ENCODE assay signal across 8 cellular contexts in genomic region chr5:151085517-151086031, GRCh38. TPM values are rescaled to one million over a fixed set of nuclear protein-coding genes. Genes with fewer than 3 reads are reported as not detected.
DNase-seq lines count a peak whose midpoint lies in the region; ATAC-seq and TF ChIP-seq lines count a peak whose summit lies in the region.

No MANE protein-coding gene starts in this region.

- TF ChIP-seq CTCF in GM23338 (conservative IDR thresholded peaks at IDR 0.05; ENCODE audit: low read depth in 2 of 2), result no peak

- H3K36me3 Mint-ChIP-seq in GM23338 (ENCODE audit: low read depth), result no peaks in the 10 kb centered on the region
- no peaks in the 10 kb centered on the region for H3K36me3 Mint-ChIP-seq in activated CD4-positive, alpha-beta T cell treated with anti-CD3 and anti-CD28 coated beads, Interleukin-2, amount 10 ng/mL, durations not matched to agents 7 days and 5 days (ENCODE audit: low read depth)

- no peaks in the 10 kb centered on the region for H3K9me3 Mint-ChIP-seq in GM23338
- no peaks in the 10 kb centered on the region for H3K9me3 Mint-ChIP-seq in activated CD4-positive, alpha-beta T cell treated with anti-CD3 and anti-CD28 coated beads, Interleukin-2, amount 10 ng/mL, durations not matched to agents 7 days and 5 days

- CTCF ChIA-PET in activated CD4-positive, alpha-beta T cell treated with anti-CD3 and anti-CD28 coated beads, Interleukin-2, amount 10 ng/mL, durations not matched to agents 7 days and 5 days (lab: Charles Lee), result interaction anchor here (1.0 to 2.0 kb wide), 4 partner anchors 10 to 44 kb away, joined by 3 to 6 read pairs (median 3); no protein-coding TSS in a partner anchor

- H3K9me2 ChIP-seq in GM23338 (ENCODE audit: insufficient read depth), result no peaks in the 10 kb centered on the region

- H3K4me1 Mint-ChIP-seq in GM23338, result peaks cover 10% of the 10 kb centered on the region
- peaks cover 63% of the 10 kb centered on the region for H3K4me1 Mint-ChIP-seq in activated CD4-positive, alpha-beta T cell treated with anti-CD3 and anti-CD28 coated beads, Interleukin-2, amount 10 ng/mL, durations not matched to agents 7 days and 5 days

- H3K27ac Mint-ChIP-seq in GM23338, result no peak overlapping the region
- peak overlapping the region; percentile 79 for H3K27ac Mint-ChIP-seq in activated CD4-positive, alpha-beta T cell treated with anti-CD3 and anti-CD28 coated beads, Interleukin-2, amount 10 ng/mL, durations not matched to agents 7 days and 5 days

- intact Hi-C loops in Right ventricle myocardium superior (cut with DNase I), result no loop called here

- no peaks in the 10 kb centered on the region for H3K36me3 ChIP-seq in GM23338 (ENCODE audit: insufficient read depth)

- no peak overlapping the region for H3K4me3 Mint-ChIP-seq in GM23338
- H3K4me3 Mint-ChIP-seq in activated CD4-positive, alpha-beta T cell treated with anti-CD3 and anti-CD28 coated beads, Interleukin-2, amount 10 ng/mL, durations not matched to agents 7 days and 5 days, result peak overlapping the region; percentile 61

- H4K20me1 ChIP-seq in GM23338 (replicated peaks; ENCODE audit: insufficient read depth), result no peaks in the 10 kb centered on the region

- H3K27me3 Mint-ChIP-seq in GM23338 (ENCODE audit: insufficient read depth, low read depth, poor library complexity), result peaks cover 2% of the 10 kb centered on the region
- H3K27me3 Mint-ChIP-seq in activated CD4-positive, alpha-beta T cell treated with anti-CD3 and anti-CD28 coated beads, Interleukin-2, amount 10 ng/mL, durations not matched to agents 7 days and 5 days, result no peaks in the 10 kb centered on the region

- no peak for ATAC-seq in GM23338
- ATAC-seq in Right ventricle myocardium superior (ENCODE audit: poor library complexity), result peak; percentile 24
- ATAC-seq in HG02938 (IDR thresholded peaks at IDR 0.05; ENCODE audit: unreplicated experiment), result no peak

- H3K4me3 ChIP-seq in GM23338, result no peak overlapping the region

- no peak overlapping the region for H3K4me2 ChIP-seq in GM23338

- POLR2A ChIA-PET in activated CD4-positive, alpha-beta T cell treated with anti-CD3 and anti-CD28 coated beads, Interleukin-2, amount 10 ng/mL, durations not matched to agents 7 days and 5 days (lab: Charles Lee), result interaction anchor here (0.6 to 1.0 kb wide), 2 partner anchors 17 to 26 kb away, joined by 3 read pairs; no protein-coding TSS in a partner anchor

- no peak overlapping the region for H3K27ac ChIP-seq in GM23338 (ENCODE audit: low read depth)

- peak overlapping the region; percentile 63; the same call in 1 of the 2 replicates for H2AFZ ChIP-seq in GM23338

- H3K4me1 ChIP-seq in GM23338 (ENCODE audit: insufficient read depth), result peaks cover 7% of the 10 kb centered on the region

- H3K27me3 ChIP-seq in GM23338 (ENCODE audit: insufficient read depth), result no peaks in the 10 kb centered on the region

- H3F3A ChIP-seq in GM23338 (replicated peaks; ENCODE audit: low read depth), result no peaks in the 10 kb centered on the region

- DNase-seq in GM23338 (ENCODE audit: low spot score) (no peak), Right ventricle myocardium superior (peak; percentile 70), GDM1 (lab: John Stamatoyannopoulos, UW) (no peak), NCI-H146 treated with DMSO at 0.1 percent for 48 hours (lab: John Stamatoyannopoulos, UW; ENCODE audit: unreplicated experiment) (no peak), NCI-H2171 treated with DMSO at 0.1 percent for 48 hours (lab: John Stamatoyannopoulos, UW) (no peak)
- no peak for DNase-seq in activated CD4-positive, alpha-beta T cell treated with anti-CD3 and anti-CD28 coated beads, Interleukin-2, amount 10 ng/mL, durations not matched to agents 7 days and 5 days
- DNase-seq in stimulated activated CD4-positive, alpha-beta T cell treated with anti-CD3 and anti-CD28 coated beads, Interleukin-4, amount 100 ng/mL, for 4 hours, result peak; percentile 37 to 47

- no peaks in the 10 kb centered on the region for H3K79me2 ChIP-seq in GM23338 (replicated peaks; ENCODE audit: insufficient read depth)

TF ChIP-seq in GM23338, 12 proteins besides CTCF, POLR2A, EP300 and RAD21 (continues in another document):
- TF ChIP-seq ETS1 (IDR thresholded peaks at IDR 0.05) (no peak), NANOG (IDR thresholded peaks at IDR 0.05; ENCODE audit: borderline replicate concordance) (no peak), EZH2 (IDR thresholded peaks at IDR 0.05; ENCODE audit: low read depth, unreplicated experiment) (no peak), ZNF114 (CRISPR knock-in tag; IDR thresholded peaks at IDR 0.05) (no peak), REST (IDR thresholded peaks at IDR 0.05; ENCODE audit: unreplicated experiment) (no peak), ZNF331 (CRISPR knock-in tag; IDR thresholded peaks at IDR 0.05; ENCODE audit: low read depth) (no peak), POLR2AphosphoS5 (IDR thresholded peaks at IDR 0.05; ENCODE audit: low read depth) (no peak), CREB1 (CRISPR knock-in tag; IDR thresholded peaks at IDR 0.05; ENCODE audit: low read depth) (no peak), EZH2phosphoT487 (IDR thresholded peaks at IDR 0.05; ENCODE audit: unreplicated experiment) (no peak)

RNA-seq across cellular contexts. Expression of gene TNIP1, which starts 4.7 kb away (rescaled TPM):
- 29.6 and 35.8 TPM in 2 replicates for total RNA-seq in GM23338 (2014; rRNA removed; shearing (Covaris generic))
- 10.3 and 12.2 TPM in 2 replicates for polyA plus RNA-seq in GM23338 (2016; fragmentation: Nextera tagmentation; extraction: Ambion mirVana)
- total RNA-seq in activated CD4-positive, alpha-beta T cell treated with anti-CD3 and anti-CD28 coated beads, Interleukin-2, amount 10 ng/mL, durations not matched to agents 7 days and 5 days, result 100 to 1,000 TPM; 127 TPM
- 126 TPM for total RNA-seq in Right ventricle myocardium superior

Comparison
In these comparisons a context has a peak if more than half of its experiments do, and no peak if none do; other contexts are left out.
1. DNase-seq: peak in Right ventricle myocardium superior (single experiment) and stimulated activated CD4-positive, alpha-beta T cell treated with anti-CD3 and anti-CD28 coated beads, Interleukin-4, amount 100 ng/mL, for 4 hours (2 of 2); none in GM23338 (single experiment), activated CD4-positive, alpha-beta T cell treated with anti-CD3 and anti-CD28 coated beads, Interleukin-2, amount 10 ng/mL, durations not matched to agents 7 days and 5 days (single experiment), GDM1 (single experiment), NCI-H146 treated with DMSO at 0.1 percent for 48 hours (single experiment) and NCI-H2171 treated with DMSO at 0.1 percent for 48 hours (single experiment).